8 cellular contexts compared by ENCODE assay signal in genomic region chr9:114588671-114589526, GRCh38. TPM values are rescaled to one million over a fixed set of nuclear protein-coding genes. Genes with fewer than 3 reads are reported as not detected.
A peak's percentile ranks its signal among the peaks of the same experiment; 100 is the strongest.
DNase-seq lines count a peak whose midpoint lies in the region; ATAC-seq and TF ChIP-seq lines count a peak whose summit lies in the region.

No MANE protein-coding gene starts in this region.

- DNase-seq in stimulated activated naive CD8-positive, alpha-beta T cell treated with anti-CD3 and anti-CD28 coated beads, Interleukin-15, Interleukin-2, amounts not matched to agents 100 U/mL and 50 U/mL, for 24 hours = no peak
- peak; percentile 47 for DNase-seq in astrocyte of the spinal cord (ENCODE audit: low read depth, low spot score)
- peak; percentile 23 to 79 for DNase-seq in lung microvascular endothelial cell (ENCODE audit: low read depth in 2 of 2)
- no peak for DNase-seq in HuH-7 (ENCODE audit: low spot score)
- no peak for DNase-seq in foreskin keratinocyte
- no peak for DNase-seq in globus pallidus (ENCODE audit: low spot score)

- H3K4me3 ChIP-seq in astrocyte of the spinal cord (ENCODE audit: low read depth, low read length) = peak overlapping the region; percentile 89

- peaks cover 29% of the 10 kb centered on the region for H3K4me1 ChIP-seq in foreskin keratinocyte

- peaks cover 65% of the 10 kb centered on the region for H3K4me1 Mint-ChIP-seq in stimulated activated naive CD8-positive, alpha-beta T cell treated with anti-CD3 and anti-CD28 coated beads, Interleukin-15, Interleukin-2, amounts not matched to agents 100 ng/mL and 50 ng/mL, for 24 hours (ENCODE audit: low read depth)

- no peak overlapping the region for H3K27ac ChIP-seq in foreskin keratinocyte

- peak overlapping the region; percentile 99 for H3K4me3 Mint-ChIP-seq in stimulated activated naive CD8-positive, alpha-beta T cell treated with anti-CD3 and anti-CD28 coated beads, Interleukin-15, Interleukin-2, amounts not matched to agents 100 ng/mL and 50 ng/mL, for 24 hours

- peak overlapping the region; percentile 99 for H3K27ac Mint-ChIP-seq in stimulated activated naive CD8-positive, alpha-beta T cell treated with anti-CD3 and anti-CD28 coated beads, Interleukin-15, Interleukin-2, amounts not matched to agents 100 ng/mL and 50 ng/mL, for 24 hours

- H3K36me3 Mint-ChIP-seq in stimulated activated naive CD8-positive, alpha-beta T cell treated with anti-CD3 and anti-CD28 coated beads, Interleukin-15, Interleukin-2, amounts not matched to agents 100 ng/mL and 50 ng/mL, for 24 hours (ENCODE audit: low read depth) = peaks cover 40% of the 10 kb centered on the region

- no peaks in the 10 kb centered on the region for H3K27me3 Mint-ChIP-seq in stimulated activated naive CD8-positive, alpha-beta T cell treated with anti-CD3 and anti-CD28 coated beads, Interleukin-15, Interleukin-2, amounts not matched to agents 100 ng/mL and 50 ng/mL, for 24 hours

- in situ Hi-C loops in astrocyte of the spinal cord (cut with HindIII; ENCODE audit: low sequenced_read_pairs) = no loop called here

- no peak for TF ChIP-seq CTCF in astrocyte of the spinal cord (IDR thresholded peaks at IDR 0.05; ENCODE audit: low read depth, low read length)
- TF ChIP-seq CTCF in foreskin keratinocyte (conservative IDR thresholded peaks at IDR 0.05) = no peak

- no peak for ATAC-seq in stimulated activated naive CD8-positive, alpha-beta T cell treated with anti-CD3 and anti-CD28 coated beads, Interleukin-15, Interleukin-2, amounts not matched to agents 100 U/mL and 50 U/mL, for 24 hours
- ATAC-seq in foreskin keratinocyte = no peak
- ATAC-seq in GM21447 (IDR thresholded peaks at IDR 0.05; ENCODE audit: unreplicated experiment) = no peak

- no peaks in the 10 kb centered on the region for H3K27me3 ChIP-seq in foreskin keratinocyte

- no peaks in the 10 kb centered on the region for H3K9me3 Mint-ChIP-seq in stimulated activated naive CD8-positive, alpha-beta T cell treated with anti-CD3 and anti-CD28 coated beads, Interleukin-15, Interleukin-2, amounts not matched to agents 100 ng/mL and 50 ng/mL, for 24 hours

RNA-seq across cellular contexts. Expression of gene ATP6V1G1, which starts 1.3 kb away (rescaled TPM):
- total RNA-seq in lung microvascular endothelial cell (85.9 and 119 TPM in 2 replicates), foreskin keratinocyte (108 and 128 TPM in 2 replicates)
- 102 and 110 TPM in 2 replicates for polyA plus RNA-seq in foreskin keratinocyte

RNA-seq across cellular contexts. Expression of gene TMEM268, which starts 22.2 kb away (rescaled TPM):
- 3.5 and 4.8 TPM in 2 replicates for total RNA-seq in lung microvascular endothelial cell
- 7.2 and 8.7 TPM in 2 replicates for total RNA-seq in foreskin keratinocyte
- 2.9 and 3.0 TPM in 2 replicates for polyA plus RNA-seq in foreskin keratinocyte

Comparison
In these comparisons a context has a peak if more than half of its experiments do, and no peak if none do; other contexts are left out.
1. DNase-seq: peak in astrocyte of the spinal cord (single experiment) and lung microvascular endothelial cell (2 of 2); none in stimulated activated naive CD8-positive, alpha-beta T cell treated with anti-CD3 and anti-CD28 coated beads, Interleukin-15, Interleukin-2, amounts not matched to agents 100 U/mL and 50 U/mL, for 24 hours (single experiment), HuH-7 (single experiment), foreskin keratinocyte (0 of 2) and globus pallidus (single experiment).